Comparison of ENCODE assay signal across 18 cellular contexts in the genomic region with DNA sequence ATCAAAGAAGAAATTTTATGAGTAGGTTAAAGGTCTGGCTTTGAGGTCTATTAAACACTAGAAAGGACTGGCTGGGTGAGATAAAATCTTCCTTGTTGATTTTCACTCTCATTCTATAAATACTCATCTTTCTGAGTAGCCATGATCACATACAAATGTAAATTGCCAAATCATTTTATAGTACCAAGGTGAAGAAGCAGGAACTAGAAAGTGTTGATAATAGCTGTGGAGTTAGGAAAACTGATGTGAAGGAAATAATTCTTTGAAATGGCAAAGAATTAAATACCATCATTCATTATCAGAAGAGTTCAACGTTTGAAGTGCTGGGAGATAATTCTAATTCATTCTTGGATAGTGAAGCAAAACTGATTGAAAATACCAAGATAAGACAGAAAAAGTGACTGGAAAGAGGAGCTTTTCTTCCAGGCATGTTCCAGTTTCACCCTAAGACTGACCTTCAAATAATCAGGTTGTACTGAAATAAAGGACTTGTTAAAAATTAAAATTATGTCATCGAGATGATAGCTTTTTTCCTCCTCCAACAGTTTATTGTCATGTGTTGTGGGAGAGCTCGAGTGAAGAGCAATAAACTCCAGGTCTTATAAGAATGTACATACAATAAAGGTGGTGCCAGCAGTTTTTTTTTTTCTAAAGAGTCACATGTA. TPM values are rescaled to one million over a fixed set of nuclear protein-coding genes. Genes with fewer than 3 reads are reported as not detected.
DNase-seq lines count a peak whose midpoint lies in the region; ATAC-seq and TF ChIP-seq lines count a peak whose summit lies in the region.
"Had no signal": no experiment of that assay in that cellular context is flagged by ENCODE, and none has a peak within 500 bp of the region (broad histone marks: within the 10 kb centered on the region; RNA-seq: fewer than 3 reads in every experiment).

No MANE protein-coding gene starts in this region.

- H3F3A ChIP-seq in PC-9 (ENCODE audit: insufficient read depth, low read depth) = peaks cover 23% of the 10 kb centered on the region; the same call in 1 of the 2 replicates

- H3K4me1 ChIP-seq in PC-9 (replicated peaks; ENCODE audit: insufficient read depth) = no peaks in the 10 kb centered on the region
- H3K4me1 ChIP-seq in muscle layer of colon (ENCODE audit: insufficient read depth, low read length) = peaks cover 22% of the 10 kb centered on the region

- no peak overlapping the region for H2AFZ ChIP-seq in PC-9
- H2AFZ ChIP-seq: GM23338 had no signal

- ATAC-seq in HG03521 (IDR thresholded peaks at IDR 0.05; ENCODE audit: unreplicated experiment) = no peak
- ATAC-seq: esophagus mucosa; stimulated activated effector memory CD8-positive, alpha-beta T cell treated with anti-CD3 and anti-CD28 coated beads, Interleukin-12 subunit alpha, Interleukin-12 subunit beta, amount 100 ng/mL, for 72 hours had no signal

- TF ChIP-seq CTCF in AG10803 (conservative IDR thresholded peaks at IDR 0.05; ENCODE audit: low read length) (no peak), PC-9 (conservative IDR thresholded peaks at IDR 0.05) (no peak)

- H3K4me3 ChIP-seq in AG10803 (ENCODE audit: low read length) (no peak overlapping the region), PC-9 (no peak overlapping the region), muscle layer of colon (ENCODE audit: low read depth in 1 of 2, low read length in 2 of 2) (no peak overlapping the region)
- H3K4me3 ChIP-seq: GM23338 had no signal

- CTCF ChIA-PET in PC-9 (lab: Charles Lee) = no interaction called here

- H3K79me2 ChIP-seq in PC-9 (ENCODE audit: low read depth) = no peaks in the 10 kb centered on the region

- POLR2A ChIA-PET in PC-9 (lab: Charles Lee; ENCODE audit: unreplicated experiment) = interaction anchor here (0.6 to 0.7 kb wide), 3 partner anchors 20 to 628 kb away, joined by 3 to 4 read pairs (median 4); no protein-coding TSS in a partner anchor

- peak; percentile 36 for TF ChIP-seq POLR2A in erythroblast (IDR thresholded peaks at IDR 0.05; ENCODE audit: low read length)

- H3K36me3 ChIP-seq in PC-9 (ENCODE audit: low read depth) (peaks cover 13% of the 10 kb centered on the region; the same call in 1 of the 2 replicates), muscle layer of colon (ENCODE audit: insufficient read depth, low read length) (peaks cover 34% of the 10 kb centered on the region)

- H3K27me3 ChIP-seq in PC-9 (ENCODE audit: insufficient read depth, low read depth) = no peaks in the 10 kb centered on the region
- H3K27me3 ChIP-seq in muscle layer of colon (ENCODE audit: control insufficient read depth in 1 of 2, insufficient read depth in 2 of 2, low read length in 2 of 2) = no peaks in the 10 kb centered on the region

- H3K27ac ChIP-seq in PC-9 (0 out of 2 replicates have a peak overlapping the region, but pooled peaks have one; percentile 23), muscle layer of colon (ENCODE audit: low read depth, low read length) (peak overlapping the region; percentile 3)

- no peaks in the 10 kb centered on the region for H3K9me3 ChIP-seq in PC-9 (ENCODE audit: insufficient read depth, low read depth)
- no peaks in the 10 kb centered on the region for H3K9me3 ChIP-seq in muscle layer of colon (ENCODE audit: low read length)

- DNase-seq in AG10803 (ENCODE audit: low read depth) (peak; percentile 96), PC-9 (no peak), erythroblast (lab: John Stamatoyannopoulos, UW) (no peak), MV-4-11 (lab: John Stamatoyannopoulos, UW) (no peak), islet precursor cell (no peak)
- no peak for DNase-seq in activated CD4-positive, alpha-beta T cell treated with anti-CD3 and anti-CD28 coated beads for 48 hours
- DNase-seq: activated naive CD4-positive, alpha-beta T cell; GF-D8; KBM-7; midbrain; NCI-H526; stimulated activated CD4-positive, alpha-beta T cell treated with anti-CD3 and anti-CD28 coated beads, Interleukin-4, amount 100 ng/mL, for 1 hour; T-helper 9 cell had no signal

- no peaks in the 10 kb centered on the region for H4K20me1 ChIP-seq in PC-9 (ENCODE audit: insufficient read depth)

- no peak overlapping the region for H3K4me2 ChIP-seq in PC-9
- H3K4me2 ChIP-seq: GM23338 had no signal

- BruUV-seq in PC-9 (replicated peaks; lab: Mats Ljungman, UMichigan) = no TSS peak

- H3K9ac ChIP-seq in muscle layer of colon (ENCODE audit: low read length) = no peak overlapping the region

- no peaks in the 10 kb centered on the region for H3K9me2 ChIP-seq in PC-9 (ENCODE audit: insufficient read depth)

- intact Hi-C loops in PC-9 (cut with micrococcal nuclease; ENCODE audit: unreplicated experiment) = loop anchor here (5.0 kb wide), 3 partner anchors 44 to 159 kb away; no protein-coding TSS in a partner anchor

RNA-seq across cellular contexts. Expression of a gene that starts 17.4 kb away (rescaled TPM):
- total RNA-seq in PC-9 (2021) = 406 and 512 TPM in 2 replicates
